Comparison of ENCODE assay signal across 8 cellular contexts in genomic region chr19:12789098-12789903, GRCh38. TPM values are rescaled to one million over a fixed set of nuclear protein-coding genes. Genes with fewer than 3 reads are reported as not detected.
DNase-seq lines count a peak whose midpoint lies in the region; ATAC-seq and TF ChIP-seq lines count a peak whose summit lies in the region.

No MANE protein-coding gene starts in this region.

- H3K27me3 ChIP-seq in HL-60 (ENCODE audit: insufficient read depth, poor library complexity, severe bottlenecking), result no peaks in the 10 kb centered on the region

- DNase-seq in EL (peak; percentile 41), HL-60 (ENCODE audit: low read depth in 1 of 2, low spot score in 1 of 2) (no peak), astrocyte of the cerebellum (ENCODE audit: low read depth) (no peak), left colon (peak; percentile 76 to 84), substantia nigra (lab: John Stamatoyannopoulos, UW) (peak in 3 of 49 donors; percentile 41 to 60 (median 45)), GDM1 (lab: John Stamatoyannopoulos, UW) (no peak)
- no peak for DNase-seq in activated CD8-positive, alpha-beta memory T cell treated with anti-CD3 and anti-CD28 coated beads for 24 hours

- ATAC-seq in left colon (peak; percentile 32), HG02970 (IDR thresholded peaks at IDR 0.05; ENCODE audit: low FRiP score, unreplicated experiment) (no peak)

- no peak for TF ChIP-seq CTCF in HL-60 (IDR thresholded peaks at IDR 0.05; ENCODE audit: insufficient read depth, low read length)
- no peak for TF ChIP-seq CTCF in astrocyte of the cerebellum (IDR thresholded peaks at IDR 0.05; ENCODE audit: low read depth, low read length, missing control alignments)

- H3K27ac ChIP-seq in HL-60 (replicated peaks) (peak overlapping the region; percentile 95), substantia nigra (ENCODE audit: low read depth, low read length, poor library complexity, severe bottlenecking) (peak overlapping the region; percentile 99)

- H3K4me3 ChIP-seq in HL-60 (replicated peaks; ENCODE audit: insufficient read depth, low read length), result peak overlapping the region; percentile 42
- H3K4me3 ChIP-seq in astrocyte of the cerebellum (ENCODE audit: low read depth, low read length), result peak overlapping the region; percentile 96

- intact Hi-C loops in left colon (cut with DNase I, micrococcal nuclease), result no loop called here

- in situ Hi-C loops in astrocyte of the cerebellum (cut with HindIII; ENCODE audit: low sequenced_read_pairs), result no loop called here

RNA-seq across cellular contexts. Expression of gene JUNB, which starts 2.0 kb away (rescaled TPM):
- total RNA-seq in left colon, result 100 to 1,000 TPM; 169 to 314 TPM

RNA-seq across cellular contexts. Expression of gene PRDX2, which starts 12.3 kb away (rescaled TPM):
- total RNA-seq in left colon, result 100 to 1,000 TPM; 249 to 298 TPM

RNA-seq across cellular contexts. Expression of gene THSD8, which starts 12.6 kb away (rescaled TPM):
- total RNA-seq in left colon, result 1 to 10 TPM; 3.2 to 4.4 TPM

RNA-seq across cellular contexts. Expression of gene HOOK2, which starts 13.9 kb away (rescaled TPM):
- total RNA-seq in left colon, result 10 to 100 TPM; 58.3 to 83.1 TPM

RNA-seq across cellular contexts. Expression of gene RNASEH2A, which starts 17.1 kb away (rescaled TPM):
- 10 to 100 TPM in 1 of 2 donors, 1 to 10 TPM in 1; 5.7 to 10.9 TPM for total RNA-seq in left colon

Comparison
In these comparisons a context has a peak if more than half of its experiments do, and no peak if none do; other contexts are left out.
1. DNase-seq: peak in EL (single experiment) and left colon (2 of 2); none in HL-60 (0 of 2), astrocyte of the cerebellum (single experiment), activated CD8-positive, alpha-beta memory T cell treated with anti-CD3 and anti-CD28 coated beads for 24 hours (single experiment) and GDM1 (single experiment).